8 cellular contexts compared by ENCODE assay signal in genomic region chr1:46533179-46533864, GRCh38. TPM values are rescaled to one million over a fixed set of nuclear protein-coding genes. Genes with fewer than 3 reads are reported as not detected.
DNase-seq lines count a peak whose midpoint lies in the region; ATAC-seq and TF ChIP-seq lines count a peak whose summit lies in the region.

No MANE protein-coding gene starts in this region.

- intact Hi-C loops in A673 (cut with micrococcal nuclease; ENCODE audit: unreplicated experiment): no loop called here
- intact Hi-C loops in lower lobe of right lung (cut with DNase I): no loop called here

- H3K27ac Mint-ChIP-seq in activated CD4-positive, alpha-beta T cell treated with anti-CD3 and anti-CD28 coated beads, Interleukin-2, amount 10 ng/mL, durations not matched to agents 7 days and 5 days: peak overlapping the region; percentile 54
- no peak overlapping the region for H3K27ac Mint-ChIP-seq in stimulated activated memory B cell treated with anti-CD40 and anti-IgM and Interleukin-4, amounts not matched to agents 10 μg/mL and 1 μg/mL and 100 μg/mL, for 72 hours

- H3K9me3 ChIP-seq in A673 (ENCODE audit: low read depth, low read length, poor library complexity, severe bottlenecking) (no peaks in the 10 kb centered on the region), lower lobe of right lung (no peaks in the 10 kb centered on the region)

- POLR2A ChIA-PET in A673 (lab: Charles Lee; ENCODE audit: low non-redundant PET): no interaction called here
- POLR2A ChIA-PET in activated CD4-positive, alpha-beta T cell treated with anti-CD3 and anti-CD28 coated beads, Interleukin-2, amount 10 ng/mL, durations not matched to agents 7 days and 5 days (lab: Charles Lee): no interaction called here
- POLR2A ChIA-PET in HEK293T (lab: Yijun Ruan, JAX): no interaction called here

- H3K4me1 Mint-ChIP-seq in activated CD4-positive, alpha-beta T cell treated with anti-CD3 and anti-CD28 coated beads, Interleukin-2, amount 10 ng/mL, durations not matched to agents 7 days and 5 days: peaks cover 14% of the 10 kb centered on the region
- H3K4me1 Mint-ChIP-seq in stimulated activated memory B cell treated with anti-CD40 and anti-IgM and Interleukin-4, amounts not matched to agents 10 μg/mL and 1 μg/mL and 100 μg/mL, for 72 hours: peaks cover 6% of the 10 kb centered on the region

- ATAC-seq in HG02759 (IDR thresholded peaks at IDR 0.05; ENCODE audit: unreplicated experiment): peak; percentile 50
- ATAC-seq in lower lobe of right lung: peak; percentile 47 to 59
- ATAC-seq in stimulated activated memory B cell treated with anti-CD40 and anti-IgM and Interleukin-4, amounts not matched to agents 10 μg/mL and 1 μg/mL and 100 μg/mL, for 72 hours: peak; percentile 61

- DNase-seq in A673 (ENCODE audit: low spot score) (peak; percentile 52), coronary artery (ENCODE audit: low spot score) (no peak), lower lobe of right lung (peak; percentile 60), NCI-H2107 (lab: John Stamatoyannopoulos, UW) (no peak), HEK293T (ENCODE audit: extremely low spot score) (no peak)
- peak; percentile 49 for DNase-seq in activated CD4-positive, alpha-beta T cell treated with anti-CD3 and anti-CD28 coated beads, Interleukin-2, amount 10 ng/mL, durations not matched to agents 7 days and 5 days

- peaks cover 61% of the 10 kb centered on the region for H3K27me3 ChIP-seq in A673 (replicated peaks; ENCODE audit: insufficient read depth, low read depth, low read length, poor library complexity)
- H3K27me3 ChIP-seq in lower lobe of right lung (ENCODE audit: low read depth): peaks cover 54% of the 10 kb centered on the region

- H3K4me3 Mint-ChIP-seq in activated CD4-positive, alpha-beta T cell treated with anti-CD3 and anti-CD28 coated beads, Interleukin-2, amount 10 ng/mL, durations not matched to agents 7 days and 5 days: peak overlapping the region; percentile 68
- H3K4me3 Mint-ChIP-seq in stimulated activated memory B cell treated with anti-CD40 and anti-IgM and Interleukin-4, amounts not matched to agents 10 μg/mL and 1 μg/mL and 100 μg/mL, for 72 hours: peak overlapping the region; percentile 71

- H3K27ac ChIP-seq in A673 (ENCODE audit: low read depth, low read length, poor library complexity, severe bottlenecking) (no peak overlapping the region), coronary artery (peak overlapping the region; percentile 70 to 71), lower lobe of right lung (peak overlapping the region; percentile 41)

- H3K9me3 Mint-ChIP-seq in activated CD4-positive, alpha-beta T cell treated with anti-CD3 and anti-CD28 coated beads, Interleukin-2, amount 10 ng/mL, durations not matched to agents 7 days and 5 days: no peaks in the 10 kb centered on the region
- peaks cover 4% of the 10 kb centered on the region for H3K9me3 Mint-ChIP-seq in stimulated activated memory B cell treated with anti-CD40 and anti-IgM and Interleukin-4, amounts not matched to agents 10 μg/mL and 1 μg/mL and 100 μg/mL, for 72 hours

- no peaks in the 10 kb centered on the region for H3K36me3 Mint-ChIP-seq in activated CD4-positive, alpha-beta T cell treated with anti-CD3 and anti-CD28 coated beads, Interleukin-2, amount 10 ng/mL, durations not matched to agents 7 days and 5 days (ENCODE audit: low read depth)
- H3K36me3 Mint-ChIP-seq in stimulated activated memory B cell treated with anti-CD40 and anti-IgM and Interleukin-4, amounts not matched to agents 10 μg/mL and 1 μg/mL and 100 μg/mL, for 72 hours: no peaks in the 10 kb centered on the region

- TF ChIP-seq CTCF in A673 (conservative IDR thresholded peaks at IDR 0.05; ENCODE audit: low read depth, low read length) (no peak), coronary artery (IDR thresholded peaks at IDR 0.05) (no peak), lower lobe of right lung (IDR thresholded peaks at IDR 0.05) (no peak)

- peaks cover 45% of the 10 kb centered on the region for H3K27me3 Mint-ChIP-seq in activated CD4-positive, alpha-beta T cell treated with anti-CD3 and anti-CD28 coated beads, Interleukin-2, amount 10 ng/mL, durations not matched to agents 7 days and 5 days
- H3K27me3 Mint-ChIP-seq in stimulated activated memory B cell treated with anti-CD40 and anti-IgM and Interleukin-4, amounts not matched to agents 10 μg/mL and 1 μg/mL and 100 μg/mL, for 72 hours: peaks cover 65% of the 10 kb centered on the region

- CTCF ChIA-PET in A673 (lab: Charles Lee) (interaction anchor here (0.7 to 1.0 kb wide), 7 partner anchors 9 to 192 kb away, joined by 3 to 5 read pairs (median 3); no protein-coding TSS in a partner anchor), HEK293T (lab: Yijun Ruan, JAX) (interaction anchor here (0.7 to 1.6 kb wide), 4 partner anchors 13 to 86 kb away, joined by 3 to 6 read pairs (median 4); no protein-coding TSS in a partner anchor)
- CTCF ChIA-PET in activated CD4-positive, alpha-beta T cell treated with anti-CD3 and anti-CD28 coated beads, Interleukin-2, amount 10 ng/mL, durations not matched to agents 7 days and 5 days (lab: Charles Lee): interaction anchor here (0.8 to 3.5 kb wide), 19 partner anchors 9 to 192 kb away, joined by 3 to 22 read pairs (median 4); partner anchors contain the start of genes DMBX1 and MKNK1

- H3K4me1 ChIP-seq in A673 (ENCODE audit: insufficient read depth, low read length, poor library complexity, severe bottlenecking) (no peaks in the 10 kb centered on the region), lower lobe of right lung (peaks cover 4% of the 10 kb centered on the region)

- BruUV-seq in A673 (replicated peaks; lab: Mats Ljungman, UMichigan): no TSS peak

- H3K4me3 ChIP-seq in A673 (ENCODE audit: low read depth, low read length, poor library complexity, severe bottlenecking): peak overlapping the region; percentile 30
- H3K4me3 ChIP-seq in coronary artery: peak overlapping the region; percentile 65
- H3K4me3 ChIP-seq in lower lobe of right lung: peak overlapping the region; percentile 46

- H3K36me3 ChIP-seq in A673 (ENCODE audit: insufficient read depth, low read length, poor library complexity, severe bottlenecking) (no peaks in the 10 kb centered on the region), lower lobe of right lung (no peaks in the 10 kb centered on the region)

TF ChIP-seq in HEK293T, 16 proteins besides CTCF, POLR2A, EP300 and RAD21:
- no peak for TF ChIP-seq ZNF384 (IDR thresholded peaks at IDR 0.05)
- no peak for TF ChIP-seq ARNT (IDR thresholded peaks at IDR 0.05)
- no peak for TF ChIP-seq L3MBTL2 (conservative IDR thresholded peaks at IDR 0.05)
- TF ChIP-seq BHLHE40 (IDR thresholded peaks at IDR 0.05; ENCODE audit: borderline replicate concordance): no peak
- no peak for TF ChIP-seq LEF1 (IDR thresholded peaks at IDR 0.05; ENCODE audit: borderline replicate concordance)
- no peak for TF ChIP-seq SP1 (IDR thresholded peaks at IDR 0.05)
- TF ChIP-seq FOXM1 (IDR thresholded peaks at IDR 0.05; ENCODE audit: borderline replicate concordance): no peak
- no peak for TF ChIP-seq PKNOX1 (IDR thresholded peaks at IDR 0.05)
- TF ChIP-seq TARDBP (IDR thresholded peaks at IDR 0.05): no peak
- no peak for TF ChIP-seq NFRKB (IDR thresholded peaks at IDR 0.05)
- TF ChIP-seq ELF4 (IDR thresholded peaks at IDR 0.05): no peak
- no peak for TF ChIP-seq FOXK2 (IDR thresholded peaks at IDR 0.05)
- TF ChIP-seq SUZ12 (IDR thresholded peaks at IDR 0.05): no peak
- no peak for TF ChIP-seq HDGF (IDR thresholded peaks at IDR 0.05; ENCODE audit: borderline replicate concordance)
- no peak for TF ChIP-seq CTBP1 (IDR thresholded peaks at IDR 0.05; ENCODE audit: borderline replicate concordance)
- no peak for TF ChIP-seq FOXA1 (IDR thresholded peaks at IDR 0.05)

RNA-seq across cellular contexts. Expression of gene KNCN, which starts 18.1 kb away (rescaled TPM):
- not detected in 2 replicates for total RNA-seq in A673 (2021)
- not detected for total RNA-seq in activated CD4-positive, alpha-beta T cell treated with anti-CD3 and anti-CD28 coated beads, Interleukin-2, amount 10 ng/mL, durations not matched to agents 7 days and 5 days
- total RNA-seq in lower lobe of right lung: not detected

RNA-seq across cellular contexts. Expression of gene DMBX1, which starts 43.7 kb away (rescaled TPM):
- 0.69 and 1.4 TPM in 2 replicates for total RNA-seq in A673 (2021)
- under 1 TPM in 1 of 2 experiments, not detected in 1; 0.10 TPM for total RNA-seq in activated CD4-positive, alpha-beta T cell treated with anti-CD3 and anti-CD28 coated beads, Interleukin-2, amount 10 ng/mL, durations not matched to agents 7 days and 5 days
- not detected for total RNA-seq in lower lobe of right lung

Comparison
In these comparisons a context has a peak if more than half of its experiments do, and no peak if none do; other contexts are left out.
1. DNase-seq: peak in A673 (single experiment), activated CD4-positive, alpha-beta T cell treated with anti-CD3 and anti-CD28 coated beads, Interleukin-2, amount 10 ng/mL, durations not matched to agents 7 days and 5 days (single experiment) and lower lobe of right lung (single experiment); none in coronary artery (single experiment), NCI-H2107 (single experiment) and HEK293T (single experiment).
2. Peak in every context shown above with its lines, with median percentiles within 50 percentile points of each other: H3K4me3 ChIP-seq and ATAC-seq.